17 cellular contexts compared by ENCODE assay signal in the genomic region with DNA sequence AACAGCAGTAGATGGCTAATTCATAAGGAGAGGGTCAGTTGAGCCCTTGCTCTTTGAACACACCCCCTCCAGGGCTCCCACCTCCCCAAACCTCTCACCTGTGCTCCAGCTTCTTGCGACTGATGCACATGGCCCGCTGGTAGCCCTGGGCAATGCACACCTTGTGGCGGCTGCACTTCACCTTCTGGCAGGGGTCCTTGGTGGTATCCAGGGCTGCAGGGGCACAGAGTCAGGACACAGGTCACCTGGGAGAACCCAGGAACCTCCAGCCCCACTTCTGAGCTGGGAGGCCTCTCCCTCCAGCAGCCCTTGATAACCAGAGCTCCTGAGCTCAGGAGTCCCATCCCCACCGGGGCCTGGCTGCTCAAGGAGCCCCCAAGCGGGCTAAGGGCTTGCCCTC.
"Had no signal": no experiment of that assay in that cellular context is flagged by ENCODE, and none has a peak within 500 bp of the region (broad histone marks: within the 10 kb centered on the region; RNA-seq: fewer than 3 reads in every experiment).

No MANE protein-coding gene starts in this region.

- H3K9me3 ChIP-seq: body of pancreas, testis had no signal

- H3K27ac Mint-ChIP-seq: T-helper 2 cell treated with Interferon-gamma antibody and Interleukin-4, amounts not matched to agents 5 μg/mL and 100 μg/mL, for 36 hours; type B pancreatic cell; WTC11 had no signal

- DNase-seq: activated CD4-positive, alpha-beta memory T cell treated with anti-CD3 and anti-CD28 coated beads for 36 hours; activated CD4-positive, alpha-beta T cell treated with anti-CD3 and anti-CD28 coated beads for 36 hours; activated effector memory CD4-positive, alpha-beta T cell treated with Interleukin-2 at 50 U/mL for 16 hours; activated naive CD8-positive, alpha-beta T cell treated with anti-CD3 and anti-CD28 coated beads, Interleukin-2, amount 10 ng/mL, durations not matched to agents 7 days and 5 days; activated T-cell treated with anti-CD3 and anti-CD28 coated beads, Interleukin-2, amount 50 U/mL, for 4 hours; body of pancreas; caudate nucleus; foreskin fibroblast; nephron progenitor cell; occipital lobe; stimulated activated CD4-positive, alpha-beta T cell treated with anti-CD3 and anti-CD28 coated beads, Interleukin-2, amount 100 ng/mL, for 24 hours; SW 1271; testis had no signal

- ATAC-seq: activated CD4-positive, alpha-beta T cell treated with anti-CD3 and anti-CD28 coated beads for 36 hours; activated T-cell treated with anti-CD3 and anti-CD28 coated beads, Interleukin-2, amount 50 U/mL, for 4 hours; body of pancreas; WTC11 had no signal

- H3K27me3 ChIP-seq: body of pancreas, dorsolateral prefrontal cortex, testis had no signal

- H3K4me3 ChIP-seq: body of pancreas, dorsolateral prefrontal cortex, testis had no signal

- H3K36me3 Mint-ChIP-seq: type B pancreatic cell, WTC11 had no signal

- H3K4me3 Mint-ChIP-seq: activated CD4-positive, alpha-beta memory T cell treated with anti-CD3 and anti-CD28 coated beads for 36 hours; activated CD4-positive, alpha-beta T cell treated with anti-CD3 and anti-CD28 coated beads for 36 hours; activated naive CD8-positive, alpha-beta T cell treated with anti-CD3 and anti-CD28 coated beads, Interleukin-2, amount 10 ng/mL, durations not matched to agents 7 days and 5 days; activated T-cell treated with anti-CD3 and anti-CD28 coated beads, Interleukin-2, amount 50 U/mL, for 4 hours; nephron progenitor cell; T-helper 2 cell treated with Interferon-gamma antibody and Interleukin-4, amounts not matched to agents 5 μg/mL and 100 μg/mL, for 36 hours; type B pancreatic cell; WTC11 had no signal

- H3K27ac ChIP-seq: body of pancreas, testis had no signal

- H3K9me3 Mint-ChIP-seq: activated CD4-positive, alpha-beta memory T cell treated with anti-CD3 and anti-CD28 coated beads for 36 hours; activated naive CD8-positive, alpha-beta T cell treated with anti-CD3 and anti-CD28 coated beads, Interleukin-2, amount 10 ng/mL, durations not matched to agents 7 days and 5 days; activated T-cell treated with anti-CD3 and anti-CD28 coated beads, Interleukin-2, amount 50 U/mL, for 4 hours; nephron progenitor cell; T-helper 2 cell treated with Interferon-gamma antibody and Interleukin-4, amounts not matched to agents 5 μg/mL and 100 μg/mL, for 36 hours; type B pancreatic cell had no signal

- H3K27me3 Mint-ChIP-seq: activated CD4-positive, alpha-beta memory T cell treated with anti-CD3 and anti-CD28 coated beads for 36 hours; activated CD4-positive, alpha-beta T cell treated with anti-CD3 and anti-CD28 coated beads for 36 hours; activated naive CD8-positive, alpha-beta T cell treated with anti-CD3 and anti-CD28 coated beads, Interleukin-2, amount 10 ng/mL, durations not matched to agents 7 days and 5 days; type B pancreatic cell had no signal
